Comparison of ENCODE assay signal across 8 cellular contexts in genomic region chr2:108662207-108662612, GRCh38. TPM values are rescaled to one million over a fixed set of nuclear protein-coding genes. Genes with fewer than 3 reads are reported as not detected.
DNase-seq lines count a peak whose midpoint lies in the region; ATAC-seq and TF ChIP-seq lines count a peak whose summit lies in the region.
"Not testable (repeated sequence)": the region's sequence is repeated elsewhere in the genome, so short reads cannot be mapped to it uniquely, and the experiment has no call there.

No MANE protein-coding gene starts in this region.

- not testable (repeated sequence) for H3K27me3 ChIP-seq in thyroid gland

- H3K4me1 ChIP-seq in thyroid gland = peaks cover 4 to 13% of the 10 kb centered on the region in 2 donors

- H3K9me3 ChIP-seq in thyroid gland = not testable (repeated sequence)

- not testable (repeated sequence) for TF ChIP-seq POLR2A in thyroid gland (IDR thresholded peaks at IDR 0.05)

- ATAC-seq in GM18498 (IDR thresholded peaks at IDR 0.05; ENCODE audit: unreplicated experiment) (peak; percentile 95), GM21529 (IDR thresholded peaks at IDR 0.05; ENCODE audit: unreplicated experiment) (peak; percentile 91), HG03097 (IDR thresholded peaks at IDR 0.05; ENCODE audit: low FRiP score, unreplicated experiment) (peak; percentile 88)

- WGBS in thyroid gland, 2 donors = 57 to 68% methylated on average over 5 of the region's 5 CpGs

- H3K27ac ChIP-seq in thyroid gland = peak overlapping the region in 2 of 3 donors; percentile 31 to 49

- H3K4me3 ChIP-seq in fibroblast of villous mesenchyme (ENCODE audit: low read depth, low read length); thyroid gland (replicated peaks in 1 of 3): not testable (repeated sequence)

- H3K36me3 ChIP-seq in thyroid gland = not testable (repeated sequence)

- intact Hi-C loops in thyroid gland (cut with DNase I) = not testable (repeated sequence)

- TF ChIP-seq CTCF in fibroblast of villous mesenchyme (IDR thresholded peaks at IDR 0.05; ENCODE audit: insufficient read depth, low read depth, low read length); thyroid gland (IDR thresholded peaks at IDR 0.05): not testable (repeated sequence)

- DNase-seq in NCI-H226 = peak; percentile 62
- peak; percentile 86 for DNase-seq in amniotic epithelial cell (ENCODE audit: low read depth)
- DNase-seq in fibroblast of villous mesenchyme (ENCODE audit: low read depth) = peak; percentile 81
- peak; percentile 40 for DNase-seq in mucosa of gallbladder (ENCODE audit: low spot score)
- DNase-seq in thyroid gland = not testable (repeated sequence)

RNA-seq across cellular contexts. Expression of gene RANBP2, which starts 57.1 kb away (rescaled TPM):
- total RNA-seq in fibroblast of villous mesenchyme (71.8 and 92.0 TPM in 2 replicates), mucosa of gallbladder (64.9 TPM), thyroid gland (100 to 1,000 TPM in 3 of 4 donors, 10 to 100 TPM in 1; 93.7 to 159 (median 107) TPM)
